ENCODE assay signal across 32 cellular contexts in the genomic region with DNA sequence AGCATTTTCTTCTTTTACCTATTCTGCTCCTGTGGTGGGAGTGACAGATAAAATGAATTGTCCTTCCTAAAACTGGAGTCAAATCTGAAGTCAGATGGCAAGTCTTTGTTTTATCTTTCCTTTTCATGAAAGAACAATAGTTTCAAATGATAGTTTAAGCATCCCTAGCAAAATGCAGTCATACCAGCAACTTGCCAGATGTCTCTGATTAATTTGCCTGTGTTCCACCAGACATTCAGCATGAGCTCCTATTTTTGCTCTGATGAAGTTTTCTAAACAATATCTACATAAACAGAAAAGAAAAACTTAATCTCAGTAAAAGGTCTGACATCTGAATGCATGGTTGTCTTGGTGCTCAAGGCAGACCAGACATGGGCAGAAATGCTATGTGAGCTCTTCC.
"Had no signal": no experiment of that assay in that cellular context is flagged by ENCODE, and none has a peak within 500 bp of the region (broad histone marks: within the 10 kb centered on the region; RNA-seq: fewer than 3 reads in every experiment).

No MANE protein-coding gene starts in this region.

- H3K9me3 ChIP-seq: adrenal gland, body of pancreas, breast epithelium had no signal

- H3K36me3 Mint-ChIP-seq: activated CD4-positive, alpha-beta memory T cell treated with anti-CD3 and anti-CD28 coated beads for 36 hours; activated naive CD4-positive, alpha-beta T cell treated with anti-CD3 and anti-CD28 coated beads, Interleukin-2, amount 10 ng/mL, durations not matched to agents 7 days and 5 days; activated naive CD8-positive, alpha-beta T cell had no signal

- H3K27me3 ChIP-seq: adrenal gland, body of pancreas, brain microvascular endothelial cell, breast epithelium had no signal

- H3K4me3 Mint-ChIP-seq: activated B cell treated with CpG ODN at 0.5 μM for 24 hours; activated CD4-positive, alpha-beta memory T cell treated with anti-CD3 and anti-CD28 coated beads for 36 hours; activated CD4-positive, alpha-beta T cell treated with anti-CD3 and anti-CD28 coated beads, Interleukin-2, amount 10 ng/mL, durations not matched to agents 24 days and 14 days; activated CD8-positive, alpha-beta T cell treated with anti-CD3 and anti-CD28 coated beads for 36 hours; activated naive CD4-positive, alpha-beta T cell treated with anti-CD3 and anti-CD28 coated beads, Interleukin-2, amount 10 ng/mL, durations not matched to agents 7 days and 5 days; activated naive CD4-positive, alpha-beta T cell treated with anti-CD3 and anti-CD28 coated beads, Interleukin-2, amount 50 U/mL, for 24 hours; activated naive CD8-positive, alpha-beta T cell; T-helper 1 cell treated with Interleukin-12 subunit alpha and Interleukin-12 subunit beta and Interleukin-4 antibody, amounts not matched to agents 30 μg/mL and 1 μg/mL, for 36 hours; T-helper 2 cell treated with Interferon-gamma antibody and Interleukin-4, amounts not matched to agents 5 μg/mL and 100 μg/mL, for 36 hours had no signal

- H3K27ac ChIP-seq: adrenal gland, body of pancreas, brain microvascular endothelial cell, breast epithelium, VCaP had no signal

- H3K4me1 Mint-ChIP-seq: activated B cell treated with CpG ODN at 0.5 μM for 24 hours; activated CD4-positive, alpha-beta T cell treated with anti-CD3 and anti-CD28 coated beads, Interleukin-2, amount 10 ng/mL, durations not matched to agents 24 days and 14 days; activated naive CD4-positive, alpha-beta T cell treated with anti-CD3 and anti-CD28 coated beads, Interleukin-2, amount 10 ng/mL, durations not matched to agents 7 days and 5 days; activated naive CD4-positive, alpha-beta T cell treated with anti-CD3 and anti-CD28 coated beads, Interleukin-2, amount 50 U/mL, for 24 hours had no signal

- H3K27me3 Mint-ChIP-seq: activated CD4-positive, alpha-beta memory T cell treated with anti-CD3 and anti-CD28 coated beads for 36 hours; activated CD4-positive, alpha-beta T cell treated with anti-CD3 and anti-CD28 coated beads, Interleukin-2, amount 10 ng/mL, durations not matched to agents 24 days and 14 days had no signal

- DNase-seq: activated B cell treated with CpG ODN at 0.5 μM for 24 hours; activated CD4-positive, alpha-beta memory T cell treated with anti-CD3 and anti-CD28 coated beads for 36 hours; activated CD4-positive, alpha-beta T cell treated with anti-CD3 and anti-CD28 coated beads for 4 hours; activated CD4-positive, alpha-beta T cell treated with anti-CD3 and anti-CD28 coated beads, Interleukin-2, amount 10 ng/mL, durations not matched to agents 24 days and 14 days; activated CD4-positive, alpha-beta T cell treated with anti-CD3 and anti-CD28 coated beads, Interleukin-2, amount 50 U/mL, for 1 hour; activated CD4-positive, alpha-beta T cell treated with anti-CD3 and anti-CD28 coated beads, Interleukin-2, amount 50 U/mL, for 4 hours; activated CD4-positive, CD25-positive, alpha-beta regulatory T cell treated with anti-CD3 and anti-CD28 coated beads, Interleukin-2, amount 50 U/mL, for 72 hours; activated CD8-positive, alpha-beta memory T cell treated with anti-CD3 and anti-CD28 coated beads, Interleukin-2, amount 50 U/mL, for 4 hours; activated CD8-positive, alpha-beta T cell treated with anti-CD3 and anti-CD28 coated beads for 36 hours; activated effector memory CD4-positive, alpha-beta T cell treated with Interleukin-2 at 50 U/mL for 16 hours; activated gamma-delta T cell; activated naive CD4-positive, alpha-beta T cell treated with anti-CD3 and anti-CD28 coated beads, Interleukin-2, amount 10 ng/mL, durations not matched to agents 7 days and 5 days; activated naive CD4-positive, alpha-beta T cell treated with Interleukin-2 at 50 U/mL for 16 hours; activated T-cell treated with anti-CD3 and anti-CD28 coated beads for 4 hours; activated T-cell treated with anti-CD3 and anti-CD28 coated beads, Interleukin-2, amount 50 U/mL, for 1 hour; activated T-cell treated with anti-CD3 and anti-CD28 coated beads, Interleukin-2, amount 50 U/mL, for 48 hours; adrenal gland; amniotic stem cell; aorta; body of pancreas; brain microvascular endothelial cell; central memory CD4-positive, alpha-beta T cell; T-helper 1 cell; T-helper 2 cell; T-helper 9 cell had no signal

- H3K4me1 ChIP-seq: adrenal gland, body of pancreas, breast epithelium had no signal

- H3K9me3 Mint-ChIP-seq: activated B cell treated with CpG ODN at 0.5 μM for 24 hours; activated CD4-positive, alpha-beta memory T cell treated with anti-CD3 and anti-CD28 coated beads for 36 hours; activated CD4-positive, alpha-beta T cell treated with anti-CD3 and anti-CD28 coated beads, Interleukin-2, amount 10 ng/mL, durations not matched to agents 24 days and 14 days; activated CD8-positive, alpha-beta T cell treated with anti-CD3 and anti-CD28 coated beads for 36 hours; activated naive CD4-positive, alpha-beta T cell treated with anti-CD3 and anti-CD28 coated beads, Interleukin-2, amount 10 ng/mL, durations not matched to agents 7 days and 5 days; activated naive CD4-positive, alpha-beta T cell treated with anti-CD3 and anti-CD28 coated beads, Interleukin-2, amount 50 U/mL, for 24 hours; activated T-helper 2 cell treated with anti-CD3 and anti-CD28 coated beads, Interferon-gamma antibody, Interleukin-2, Interleukin-4, amounts not matched to agents 10 μg/mL and 5 μg/mL and 100 μg/mL, durations not matched to agents 14 hours and 24 hours and 36 hours; T-helper 1 cell treated with Interleukin-12 subunit alpha and Interleukin-12 subunit beta and Interleukin-4 antibody, amounts not matched to agents 30 μg/mL and 1 μg/mL, for 36 hours; T-helper 2 cell treated with Interferon-gamma antibody and Interleukin-4, amounts not matched to agents 5 μg/mL and 100 μg/mL, for 36 hours had no signal

- H3K4me3 ChIP-seq: adrenal gland, body of pancreas, breast epithelium had no signal

- H3K27ac Mint-ChIP-seq: activated B cell treated with CpG ODN at 0.5 μM for 24 hours; activated CD4-positive, alpha-beta memory T cell treated with anti-CD3 and anti-CD28 coated beads for 36 hours; activated CD4-positive, alpha-beta T cell treated with anti-CD3 and anti-CD28 coated beads, Interleukin-2, amount 10 ng/mL, durations not matched to agents 24 days and 14 days; activated CD8-positive, alpha-beta T cell treated with anti-CD3 and anti-CD28 coated beads for 36 hours; activated naive CD4-positive, alpha-beta T cell treated with anti-CD3 and anti-CD28 coated beads, Interleukin-2, amount 10 ng/mL, durations not matched to agents 7 days and 5 days; activated naive CD4-positive, alpha-beta T cell treated with anti-CD3 and anti-CD28 coated beads, Interleukin-2, amount 50 U/mL, for 24 hours; activated naive CD8-positive, alpha-beta T cell; activated T-helper 2 cell treated with anti-CD3 and anti-CD28 coated beads, Interferon-gamma antibody, Interleukin-2, Interleukin-4, amounts not matched to agents 10 μg/mL and 5 μg/mL and 100 μg/mL, durations not matched to agents 14 hours and 24 hours and 36 hours; T-helper 1 cell treated with Interleukin-12 subunit alpha and Interleukin-12 subunit beta and Interleukin-4 antibody, amounts not matched to agents 30 μg/mL and 1 μg/mL, for 36 hours; T-helper 2 cell treated with Interferon-gamma antibody and Interleukin-4, amounts not matched to agents 5 μg/mL and 100 μg/mL, for 36 hours had no signal

- H3K36me3 ChIP-seq: adrenal gland, brain microvascular endothelial cell, breast epithelium had no signal

- ATAC-seq: activated CD8-positive, alpha-beta T cell treated with anti-CD3 and anti-CD28 coated beads for 36 hours; body of pancreas had no signal
